In the genomic region with DNA sequence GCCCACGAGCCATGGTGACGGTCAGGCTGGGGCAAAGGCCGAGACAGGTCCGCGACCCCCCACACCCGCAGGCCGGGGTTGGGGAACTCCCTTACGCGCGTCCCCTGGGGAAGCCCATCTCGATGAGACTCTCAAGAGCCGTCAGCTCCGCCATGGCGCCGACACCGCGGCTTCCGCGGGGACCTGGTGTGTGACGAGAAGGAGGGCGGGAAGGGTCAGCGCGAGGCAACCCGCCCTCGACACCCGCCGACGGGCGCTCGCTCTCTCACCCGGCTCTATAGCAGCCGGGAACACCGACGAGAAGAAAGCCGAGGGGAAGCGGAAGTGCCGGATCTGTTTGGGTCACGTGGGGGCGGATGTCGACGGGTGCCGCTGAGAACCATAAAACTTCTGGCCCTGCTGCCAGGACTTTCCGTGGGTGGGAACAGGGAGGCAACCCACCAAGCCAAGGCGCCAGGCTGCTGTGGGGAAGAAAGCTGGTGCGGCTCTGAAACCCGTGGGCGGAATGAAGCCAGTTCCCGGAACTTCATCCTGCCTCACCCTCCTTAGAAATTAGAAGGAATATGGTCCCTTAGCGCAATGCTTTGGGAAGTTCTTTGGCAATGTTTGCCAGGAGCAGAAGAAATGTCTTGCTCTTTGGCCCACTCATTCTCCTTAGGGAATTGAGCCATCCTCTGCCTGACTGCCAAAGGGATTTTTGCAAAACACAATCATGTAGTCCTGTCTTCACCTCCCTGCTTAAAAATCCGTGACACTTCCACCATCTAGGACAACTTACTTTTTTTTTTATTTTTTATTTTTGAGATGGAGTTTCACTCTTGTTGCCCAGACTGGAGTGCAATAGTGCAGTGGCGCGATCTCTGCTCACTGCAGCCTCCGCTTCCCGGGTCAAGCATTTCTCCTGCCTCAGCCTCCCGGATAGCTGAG, we compare ENCODE assay signal across 1 cellular context.
TF ChIP-seq lines count a peak whose summit lies in the region.

A gene with protein sequence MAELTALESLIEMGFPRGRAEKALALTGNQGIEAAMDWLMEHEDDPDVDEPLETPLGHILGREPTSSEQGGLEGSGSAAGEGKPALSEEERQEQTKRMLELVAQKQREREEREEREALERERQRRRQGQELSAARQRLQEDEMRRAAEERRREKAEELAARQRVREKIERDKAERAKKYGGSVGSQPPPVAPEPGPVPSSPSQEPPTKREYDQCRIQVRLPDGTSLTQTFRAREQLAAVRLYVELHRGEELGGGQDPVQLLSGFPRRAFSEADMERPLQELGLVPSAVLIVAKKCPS (minus strand): TSS at position 304 of the 927 bp plus-strand sequence. CDS start 150 bp downstream, at position 154.

TF ChIP-seq in IMR-90, 13 proteins besides CTCF, POLR2A, EP300 and RAD21:
- TF ChIP-seq CHD1 (IDR thresholded peaks at IDR 0.05; ENCODE audit: low read depth, low read length) (no peak), CEBPB (IDR thresholded peaks at IDR 0.05; ENCODE audit: low read depth, low read length) (peak; percentile 13; the same call in 1 of the 2 replicates), BHLHE40 (IDR thresholded peaks at IDR 0.05; ENCODE audit: low read depth, low read length) (peak; percentile 55; the same call in 1 of the 2 replicates), FOS (IDR thresholded peaks at IDR 0.05; ENCODE audit: low read depth, low read length) (no peak)
- TF ChIP-seq, protein P1, sequence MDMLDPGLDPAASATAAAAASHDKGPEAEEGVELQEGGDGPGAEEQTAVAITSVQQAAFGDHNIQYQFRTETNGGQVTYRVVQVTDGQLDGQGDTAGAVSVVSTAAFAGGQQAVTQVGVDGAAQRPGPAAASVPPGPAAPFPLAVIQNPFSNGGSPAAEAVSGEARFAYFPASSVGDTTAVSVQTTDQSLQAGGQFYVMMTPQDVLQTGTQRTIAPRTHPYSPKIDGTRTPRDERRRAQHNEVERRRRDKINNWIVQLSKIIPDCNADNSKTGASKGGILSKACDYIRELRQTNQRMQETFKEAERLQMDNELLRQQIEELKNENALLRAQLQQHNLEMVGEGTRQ (IDR thresholded peaks at IDR 0.05; ENCODE audit: low read depth, low read length): peak; percentile 98
